In the genomic region with DNA sequence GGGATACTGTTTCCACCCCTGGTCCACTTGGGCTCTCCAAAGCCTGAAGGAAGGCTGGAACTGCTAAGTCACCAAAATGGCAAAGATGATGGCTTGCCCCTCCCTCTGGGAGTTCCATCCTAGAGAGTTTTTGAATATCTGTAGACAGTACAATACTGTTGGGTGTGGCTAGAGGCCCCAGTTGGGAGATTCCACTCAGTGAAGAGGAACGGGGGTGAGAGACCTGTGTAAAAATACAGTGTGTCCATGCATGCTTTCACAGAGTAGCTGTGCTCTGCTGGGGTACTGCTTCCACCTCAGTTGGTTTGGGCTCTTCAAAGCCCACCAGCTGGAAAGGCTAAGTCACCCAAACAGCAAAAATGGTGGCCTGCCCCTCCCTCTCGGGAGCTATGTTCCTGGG, we compare ENCODE assay signal across 28 cellular contexts.
"Had no signal": no experiment of that assay in that cellular context is flagged by ENCODE, and none has a peak within 500 bp of the region (broad histone marks: within the 10 kb centered on the region; RNA-seq: fewer than 3 reads in every experiment).

No MANE protein-coding gene starts in this region.

- H3K36me3 ChIP-seq: colonic mucosa, esophagus muscularis mucosa, esophagus squamous epithelium, gastrocnemius medialis, gastroesophageal sphincter, heart left ventricle, heart right ventricle had no signal

- DNase-seq: colonic mucosa; cortex of kidney; dermis blood vessel endothelial cell; dorsolateral prefrontal cortex; effector CD4-positive, alpha-beta T cell; effector CD8-positive, alpha-beta T cell; effector memory CD4-positive, alpha-beta T cell; effector memory CD8-positive, alpha-beta T cell; endodermal cell; erythroblast; esophagus squamous epithelium; foreskin fibroblast; foreskin keratinocyte; foreskin melanocyte; gastrocnemius medialis; glutamatergic neuron; head of caudate nucleus; heart left ventricle; heart right ventricle had no signal

- FAIRE-seq: colon, endometrium, endothelial cell of umbilical vein, frontal cortex had no signal

- H3K9me3 ChIP-seq: colonic mucosa, esophagus muscularis mucosa, esophagus squamous epithelium, gastrocnemius medialis, gastroesophageal sphincter, heart left ventricle, heart right ventricle had no signal

- H3K4me1 ChIP-seq: colonic mucosa, esophagus muscularis mucosa, esophagus squamous epithelium, foreskin keratinocyte, gastrocnemius medialis, gastroesophageal sphincter, heart left ventricle, heart right ventricle had no signal

- ATAC-seq: effector memory CD8-positive, alpha-beta T cell; esophagus mucosa; foreskin keratinocyte; gastrocnemius medialis; gastroesophageal sphincter; heart left ventricle; heart right ventricle had no signal

- H3K27me3 ChIP-seq: colonic mucosa, esophagus muscularis mucosa, esophagus squamous epithelium, foreskin keratinocyte, gastrocnemius medialis, gastroesophageal sphincter, heart left ventricle, heart right ventricle had no signal

- H3K4me3 ChIP-seq: colonic mucosa, coronary artery, dorsolateral prefrontal cortex, esophagus muscularis mucosa, esophagus squamous epithelium, gastrocnemius medialis, gastroesophageal sphincter, heart left ventricle, heart right ventricle had no signal

- H3K27ac ChIP-seq: colonic mucosa, coronary artery, dorsolateral prefrontal cortex, epithelial cell of prostate, esophagus muscularis mucosa, esophagus squamous epithelium, foreskin keratinocyte, gastrocnemius medialis, gastroesophageal sphincter, heart left ventricle, heart right ventricle had no signal
